8 cellular contexts compared by ENCODE assay signal in genomic region chr20:23350007-23350854, GRCh38. TPM values are rescaled to one million over a fixed set of nuclear protein-coding genes. Genes with fewer than 3 reads are reported as not detected.
DNase-seq lines count a peak whose midpoint lies in the region; ATAC-seq, FAIRE-seq and TF ChIP-seq lines count a peak whose summit lies in the region.

Gene NXT1 (plus strand): TSS chr20:23350791. CDS start chr20:23354042, 3,251 bp downstream.

- DNase-seq in CD14-positive monocyte (ENCODE audit: low spot score) (peak; percentile 97), NCI-H82 (lab: John Stamatoyannopoulos, UW) (peak; percentile 99), dermis blood vessel endothelial cell (peak; percentile 99), HepG2 (ENCODE audit: low spot score) (peak; percentile 100)
- peak; percentile 94 to 97 for DNase-seq in activated CD4-positive, alpha-beta T cell treated with anti-CD3 and anti-CD28 coated beads, Interleukin-2, amount 50 U/mL, for 48 hours
- peak; percentile 97 for DNase-seq in stimulated activated CD4-positive, alpha-beta T cell treated with anti-CD3 and anti-CD28 coated beads, Interleukin-4, amount 100 ng/mL, for 1 hour

- POLR2A ChIA-PET in HepG2 (lab: Yijun Ruan, JAX) = interaction anchor here (0.6 to 3.3 kb wide), 45 partner anchors 10 to 1011 kb away, joined by 3 to 145 read pairs (median 4); partner anchors contain the start of genes FOXA2, GZF1 and NAPB

- H3K4me3 ChIP-seq in HepG2 (replicated peaks in 1 of 3; ENCODE audit: insufficient read depth in 1 of 3, low read depth in 2 of 3, low read length in 3 of 3) = peak within 1 kb of the TSS; percentile 80 to 91 (median 90)

- peak; percentile 46; the same call in 1 of the 2 replicates for TF ChIP-seq RAD21 in HepG2 (CRISPR knock-in tag; IDR thresholded peaks at IDR 0.05)

- peak within 1 kb of the TSS; percentile 55 for H2AFZ ChIP-seq in HepG2 (ENCODE audit: low read length)

- peaks cover 3 to 12% of the 10 kb centered on the region in 2 experiments; a peak in 4 of 5 replicates for H3K36me3 ChIP-seq in HepG2 (replicated peaks in 1 of 2; ENCODE audit: control insufficient read depth in 1 of 2, insufficient read depth in 2 of 2, low read length in 2 of 2)

- under 1% methylated on average over 53 of the region's 75 CpGs for WGBS in HepG2 (ENCODE audit: low lambda C conversion rate)

- FAIRE-seq in HepG2 (lab: Jason Lieb, UNC) = peak; percentile 97

- CTCF ChIA-PET in HepG2 (lab: Yijun Ruan, JAX; ENCODE audit: low intra/inter-chr PET ratio, low total read pairs) = interaction anchor here (1.0 to 1.5 kb wide), 3 partner anchors 8 to 96 kb away, joined by 3 to 4 read pairs (median 3); partner anchors contain the start of gene GZF1

- TSS peak; percentile 71 for BruUV-seq in HepG2 (replicated peaks; lab: Mats Ljungman, UMichigan)

- H3K36me3 Mint-ChIP-seq in CD14-positive monocyte = peaks cover 13 to 15% of the 10 kb centered on the region in 2 donors

- TF ChIP-seq CTCF in CD14-positive monocyte (IDR thresholded peaks at IDR 0.05) (peak; percentile 33), HepG2 (CRISPR knock-in tag; IDR thresholded peaks at IDR 0.05) (peak; percentile 45)

- H3K4me1 ChIP-seq in HepG2 (ENCODE audit: insufficient read depth, low read length) = peaks cover 45% of the 10 kb centered on the region

- no peaks in the 10 kb centered on the region for H3K9me3 ChIP-seq in HepG2 (ENCODE audit: low read length)

- peak; percentile 88 for ATAC-seq in GM19397 (IDR thresholded peaks at IDR 0.05; ENCODE audit: unreplicated experiment)
- peak; percentile 85 for ATAC-seq in HG03571 (IDR thresholded peaks at IDR 0.05; ENCODE audit: unreplicated experiment)
- peak; percentile 92 for ATAC-seq in HepG2

- in situ Hi-C loops in HepG2 (cut with HindIII; ENCODE audit: extremely low pct_ligation_motif_present, low pct_unique_long_range_greater_than_20kb) = loop anchor here (10.0 kb wide), 1 partner anchor 775 kb away; no protein-coding TSS in a partner anchor

- H3K4me3 Mint-ChIP-seq in CD14-positive monocyte = peak within 1 kb of the TSS; percentile 92 to 93

- H3K9ac ChIP-seq in HepG2 (ENCODE audit: insufficient read depth, low read depth, low read length) = peak within 1 kb of the TSS; percentile 92

- TF ChIP-seq POLR2A in HepG2 (IDR thresholded peaks at IDR 0.05; ENCODE audit: insufficient read depth in 1 of 2, low read depth in 2 of 2, low read length in 2 of 2) = peak; percentile 82 to 93

- H3K27me3 ChIP-seq in HepG2 (ENCODE audit: control insufficient read depth in 1 of 2, insufficient read depth in 2 of 2, low read length in 2 of 2) = no peaks in the 10 kb centered on the region; a peak in 1 of 5 replicates

- peak in 1 of 2 experiments; percentile 26; a peak in 1 of 4 replicates for TF ChIP-seq EP300 in HepG2 (IDR thresholded peaks at IDR 0.05; ENCODE audit: low read depth in 2 of 2, low read length in 2 of 2)
- peak; percentile 60 for TF ChIP-seq EP300 in HepG2 (CRISPR knock-in tag; IDR thresholded peaks at IDR 0.05; ENCODE audit: borderline replicate concordance)

- H3K4me2 ChIP-seq in HepG2 (ENCODE audit: low read depth, low read length) = peak within 1 kb of the TSS; percentile 89

- H3K27ac Mint-ChIP-seq in CD14-positive monocyte = peak within 1 kb of the TSS; percentile 99 to 100 (median 100)

- peak within 1 kb of the TSS; percentile 91 for H3K27ac ChIP-seq in HepG2 (ENCODE audit: extremely low read length, insufficient read depth, low read length)

- peaks cover 22% of the 10 kb centered on the region for H3K4me1 Mint-ChIP-seq in CD14-positive monocyte

- peaks cover 12% of the 10 kb centered on the region for H4K20me1 ChIP-seq in HepG2 (ENCODE audit: insufficient read depth, low read length)

- H3K27me3 Mint-ChIP-seq in CD14-positive monocyte (ENCODE audit: low read depth in 3 of 3) = no peaks in the 10 kb centered on the region

- intact Hi-C loops in CD14-positive monocyte (cut with micrococcal nuclease) = loop anchor here in 1 of 2 donors (1.0 to 2.0 kb wide), 2 partner anchors 8 to 15 kb away; no protein-coding TSS in a partner anchor
- intact Hi-C loops in HepG2 (cut with micrococcal nuclease; ENCODE audit: unreplicated experiment) = loop anchor here (1.0 to 10.0 kb wide), 4 partner anchors 8 to 935 kb away; partner anchors contain the start of gene NAPB

- no peaks in the 10 kb centered on the region for H3K9me3 Mint-ChIP-seq in CD14-positive monocyte

- peaks cover 33% of the 10 kb centered on the region for H3K79me2 ChIP-seq in HepG2 (ENCODE audit: insufficient read depth, low read length)

TF ChIP-seq in HepG2, 621 proteins besides CTCF, POLR2A, EP300 and RAD21 (continues in another document):
- TF ChIP-seq ZNF609 (CRISPR knock-in tag; IDR thresholded peaks at IDR 0.05; ENCODE audit: borderline replicate concordance) (peak; percentile 31; the same call in 1 of the 2 replicates), HDAC1 (CRISPR knock-in tag; IDR thresholded peaks at IDR 0.05) (peak; percentile 67; the same call in 1 of the 2 replicates), IRX3 (CRISPR knock-in tag; IDR thresholded peaks at IDR 0.05; ENCODE audit: borderline replicate concordance, low read depth) (peak; percentile 42; the same call in 1 of the 2 replicates), XRCC5 (optimal IDR thresholded peaks at IDR 0.05; ENCODE audit: low read length) (peak; percentile 91), MEF2D (CRISPR knock-in tag; IDR thresholded peaks at IDR 0.05) (peak; percentile 88), KLF12 (CRISPR knock-in tag; IDR thresholded peaks at IDR 0.05; ENCODE audit: borderline replicate concordance) (peak; percentile 87; the same call in 1 of the 2 replicates), ZNF562 (CRISPR knock-in tag; IDR thresholded peaks at IDR 0.05; ENCODE audit: borderline replicate concordance) (no peak), ZSCAN25 (CRISPR knock-in tag; IDR thresholded peaks at IDR 0.05) (peak; percentile 53), ZNF775 (CRISPR knock-in tag; IDR thresholded peaks at IDR 0.05; ENCODE audit: borderline replicate concordance) (no peak), MEIS2 (CRISPR knock-in tag; IDR thresholded peaks at IDR 0.05) (no peak; the same call in 1 of the 2 replicates)

RNA-seq across cellular contexts. Expression of gene NXT1, which starts in this region (rescaled TPM):
- polyA plus RNA-seq in CD14-positive monocyte (10 to 100 TPM; 37.8 to 39.4 TPM), HepG2 (2011; rRNA removed) (35.6 and 40.8 TPM in 2 replicates)
- total RNA-seq in dermis blood vessel endothelial cell (24.8 and 36.2 TPM in 2 replicates), HepG2 (2016; rRNA removed; fragmentation: Illumina TruSeq; extraction: Trizol) (65.9 and 69.7 TPM in 2 replicates)
- total RNA-seq in HepG2 (2016; cell fraction: cytosol; rRNA removed; fragmentation: Illumina TruSeq; extraction: Trizol; ENCODE audit: low read depth) = 33.9 and 44.3 TPM in 2 replicates
- 66.3 and 67.2 TPM in 2 replicates for total RNA-seq in HepG2 (2016; cell fraction: insoluble cytoplasmic fraction; rRNA removed; fragmentation: Illumina TruSeq; extraction: Trizol)
- 44.7 and 63.8 TPM in 2 replicates for total RNA-seq in HepG2 (2016; cell fraction: membrane; rRNA removed; fragmentation: Illumina TruSeq; extraction: Trizol)
- 24.4 and 28.0 TPM in 2 replicates for total RNA-seq in HepG2 (2016; cell fraction: nucleus; rRNA removed; fragmentation: Illumina TruSeq; extraction: Trizol)
- polyA plus RNA-seq in HepG2 (2011; cell fraction: cytosol; rRNA removed) = 43.8 and 47.5 TPM in 2 replicates
- 14.7 and 15.8 TPM in 2 replicates for polyA plus RNA-seq in HepG2 (2011; cell fraction: nucleus; rRNA removed)
- 26.7 and 32.9 TPM in 2 replicates for polyA plus RNA-seq in HepG2 (2012)
- polyA plus RNA-seq in HepG2 (2016; cell fraction: cytosol; fragmentation: Illumina TruSeq; extraction: Trizol; ENCODE audit: low read depth) = 18.8 and 30.9 TPM in 2 replicates
- 62.5 and 64.4 TPM in 2 replicates for polyA plus RNA-seq in HepG2 (2016; cell fraction: insoluble cytoplasmic fraction; fragmentation: Illumina TruSeq; extraction: Trizol; ENCODE audit: low read depth)
- 26.0 and 39.0 TPM in 2 replicates for polyA plus RNA-seq in HepG2 (2016; cell fraction: membrane; fragmentation: Illumina TruSeq; extraction: Trizol; ENCODE audit: low read depth)
- 41.7 and 47.7 TPM in 2 replicates for polyA plus RNA-seq in HepG2 (2016; cell fraction: nucleus; fragmentation: Illumina TruSeq; extraction: Trizol; ENCODE audit: insufficient read depth, low read depth)
- polyA minus RNA-seq in HepG2 (2011; rRNA and poly(A)+ RNA removed; ENCODE audit: low replicate concordance) = 25.3 and 27.2 TPM in 2 replicates
- polyA minus RNA-seq in HepG2 (2011; cell fraction: cytosol; rRNA and poly(A)+ RNA removed) = 11.5 and 13.4 TPM in 2 replicates
- polyA minus RNA-seq in HepG2 (2011; cell fraction: nucleus; rRNA and poly(A)+ RNA removed) = 8.2 and 10.1 TPM in 2 replicates

Comparison
In these comparisons a context has a peak if more than half of its experiments do, and no peak if none do; other contexts are left out.
1. Peak in every context shown above with its lines: DNase-seq, ATAC-seq, H3K4me3 ChIP-seq and H3K27ac ChIP-seq.